Comparison of ENCODE assay signal across 8 cellular contexts in the genomic region with DNA sequence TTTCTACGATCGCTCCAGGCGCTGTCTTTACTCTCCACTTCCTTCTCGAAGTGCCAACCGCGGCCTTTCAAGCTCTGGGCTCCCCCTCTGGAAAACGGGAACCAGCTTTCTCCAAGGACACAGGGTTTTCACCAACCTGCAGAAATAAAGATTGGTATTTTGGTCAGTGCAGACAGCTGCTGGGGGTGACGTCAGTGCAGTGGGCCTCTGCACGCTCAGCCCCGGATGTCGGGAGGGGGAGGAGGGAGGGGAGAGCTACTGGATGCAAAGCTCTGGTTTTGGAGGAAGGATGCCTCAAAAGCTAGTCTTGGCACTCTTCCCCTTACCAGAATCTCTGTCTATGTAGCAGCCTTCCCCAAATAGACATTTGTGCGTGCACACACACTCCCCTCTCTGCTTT. TPM values are rescaled to one million over a fixed set of nuclear protein-coding genes. Genes with fewer than 3 reads are reported as not detected.
DNase-seq lines count a peak whose midpoint lies in the region; ATAC-seq and TF ChIP-seq lines count a peak whose summit lies in the region.

No MANE protein-coding gene starts in this region.

- H3K27me3 ChIP-seq in MM.1S (replicated peaks; ENCODE audit: insufficient read depth, low read length) = no peaks in the 10 kb centered on the region
- peaks cover 22% of the 10 kb centered on the region for H3K27me3 ChIP-seq in upper lobe of right lung

- no peaks in the 10 kb centered on the region for H3K36me3 ChIP-seq in MM.1S (replicated peaks; ENCODE audit: insufficient read depth, low read length)
- H3K36me3 ChIP-seq in upper lobe of right lung = no peaks in the 10 kb centered on the region

- no peaks in the 10 kb centered on the region for H3K79me2 ChIP-seq in MM.1S (ENCODE audit: low read length)

- no peak overlapping the region for H3K4me3 ChIP-seq in MM.1S (ENCODE audit: low read length)
- H3K4me3 ChIP-seq in upper lobe of right lung = no peak overlapping the region

- H3K27ac ChIP-seq in MM.1S (ENCODE audit: low read length) (no peak overlapping the region), upper lobe of right lung (no peak overlapping the region)

- H3K4me2 ChIP-seq in MM.1S (ENCODE audit: low read depth, low read length) = peak overlapping the region; percentile 50; the same call in 1 of the 2 replicates

- no peaks in the 10 kb centered on the region for H3K9me2 ChIP-seq in MM.1S (replicated peaks; ENCODE audit: insufficient read depth, low read length)

- no peaks in the 10 kb centered on the region for H4K20me1 ChIP-seq in MM.1S (ENCODE audit: insufficient read depth, low read length)

- ATAC-seq in upper lobe of right lung = no peak

- TF ChIP-seq CTCF in MM.1S (IDR thresholded peaks at IDR 0.05; ENCODE audit: low read length) (no peak), upper lobe of right lung (IDR thresholded peaks at IDR 0.05) (no peak)

- peak; percentile 9 for DNase-seq in NOMO-1 treated with DMSO at 0.1 percent for 48 hours (lab: John Stamatoyannopoulos, UW; ENCODE audit: unreplicated experiment)
- no peak for DNase-seq in NOMO-1 treated with dmso at 0.1 percent for 144 hours (lab: John Stamatoyannopoulos, UW; ENCODE audit: unreplicated experiment)
- DNase-seq in H4 (ENCODE audit: low spot score) = peak; percentile 75
- DNase-seq in MM.1S = peak; percentile 45
- peak; percentile 19 for DNase-seq in activated naive CD4-positive, alpha-beta T cell treated with Interleukin-2 at 50 U/mL for 16 hours
- peak; percentile 45 for DNase-seq in kidney tubule cell (ENCODE audit: low spot score)
- no peak for DNase-seq in upper lobe of right lung
- no peak for DNase-seq in NCI-H446 (lab: John Stamatoyannopoulos, UW)

- no peaks in the 10 kb centered on the region for H3F3A ChIP-seq in MM.1S (ENCODE audit: insufficient read depth, low read length)

- H3K4me1 ChIP-seq in MM.1S (ENCODE audit: low read length) (peaks cover 9% of the 10 kb centered on the region), upper lobe of right lung (peaks cover 2% of the 10 kb centered on the region)

- intact Hi-C loops in upper lobe of right lung (cut with DNase I) = no loop called here

- no peak overlapping the region for H3K9ac ChIP-seq in MM.1S (ENCODE audit: low read length)

- no peaks in the 10 kb centered on the region for H3K9me3 ChIP-seq in MM.1S (replicated peaks; ENCODE audit: insufficient read depth, low read length)
- no peaks in the 10 kb centered on the region for H3K9me3 ChIP-seq in upper lobe of right lung

- H2AFZ ChIP-seq in MM.1S (ENCODE audit: low read length) = no peak overlapping the region

RNA-seq across cellular contexts. Expression of a gene that starts 19.9 kb away (rescaled TPM):
- total RNA-seq in H4 (2014; rRNA removed; shearing (Covaris generic)) = 0.12 TPM in 1 of 2 replicates, not detected in the other
- not detected for total RNA-seq in upper lobe of right lung

RNA-seq across cellular contexts. Expression of a gene that starts 49.4 kb away (rescaled TPM):
- 9.8 and 9.9 TPM in 2 replicates for total RNA-seq in H4 (2014; rRNA removed; shearing (Covaris generic))
- 16.8 TPM for total RNA-seq in upper lobe of right lung

Comparison
In these comparisons a context has a peak if more than half of its experiments do, and no peak if none do; other contexts are left out.
1. DNase-seq: peak in NOMO-1 treated with DMSO at 0.1 percent for 48 hours (single experiment), H4 (single experiment), MM.1S (single experiment), activated naive CD4-positive, alpha-beta T cell treated with Interleukin-2 at 50 U/mL for 16 hours (single experiment) and kidney tubule cell (single experiment); none in NOMO-1 treated with dmso at 0.1 percent for 144 hours (single experiment), upper lobe of right lung (single experiment) and NCI-H446 (0 of 2).